2 cellular contexts compared by ENCODE assay signal in the genomic region with DNA sequence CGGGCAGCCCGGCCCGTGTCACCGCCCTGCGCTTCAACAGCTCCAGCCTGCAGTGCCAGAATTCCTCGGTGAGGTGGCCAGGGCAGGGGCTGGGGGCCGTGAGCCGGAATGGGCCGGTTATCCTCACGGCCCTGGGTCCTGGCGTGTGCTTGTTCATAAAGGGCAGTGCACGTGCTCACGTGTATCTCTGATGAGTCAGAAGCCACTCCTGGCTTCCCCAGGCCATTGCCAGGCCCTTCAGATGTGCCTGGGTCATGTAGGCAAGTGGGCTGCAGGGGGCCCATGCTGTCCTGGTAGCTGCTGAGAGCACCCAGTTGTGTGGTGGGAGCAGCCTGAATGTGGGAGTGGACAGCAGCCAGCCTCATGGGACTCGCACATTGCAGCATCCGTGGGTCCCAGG.
TF ChIP-seq lines count a peak whose summit lies in the region.

No MANE protein-coding gene starts in this region.

TF ChIP-seq in H1, 55 proteins besides CTCF, POLR2A, EP300 and RAD21 (continues in another document):
- TF ChIP-seq SIX5 (IDR thresholded peaks at IDR 0.05; ENCODE audit: low read depth, low read length) (no peak), USF2 (IDR thresholded peaks at IDR 0.05; ENCODE audit: low read length) (no peak), SIRT6 (IDR thresholded peaks at IDR 0.05; ENCODE audit: low read length) (no peak), CHD7 (IDR thresholded peaks at IDR 0.05; ENCODE audit: insufficient replicate concordance, low read length) (no peak), MAFK (IDR thresholded peaks at IDR 0.05; ENCODE audit: low read depth, low read length) (no peak), HDAC6 (IDR thresholded peaks at IDR 0.05; ENCODE audit: low read depth, low read length) (no peak), RBBP5 (IDR thresholded peaks at IDR 0.05; ENCODE audit: borderline replicate concordance, low read depth, low read length) (no peak), RXRA (IDR thresholded peaks at IDR 0.05; ENCODE audit: insufficient read depth, low read depth, low read length) (no peak), NANOG (IDR thresholded peaks at IDR 0.05; ENCODE audit: insufficient read depth, low read depth, low read length, poor library complexity, severe bottlenecking) (no peak), SUZ12 (IDR thresholded peaks at IDR 0.05; ENCODE audit: low read length) (no peak)
- TF ChIP-seq, protein P1, sequence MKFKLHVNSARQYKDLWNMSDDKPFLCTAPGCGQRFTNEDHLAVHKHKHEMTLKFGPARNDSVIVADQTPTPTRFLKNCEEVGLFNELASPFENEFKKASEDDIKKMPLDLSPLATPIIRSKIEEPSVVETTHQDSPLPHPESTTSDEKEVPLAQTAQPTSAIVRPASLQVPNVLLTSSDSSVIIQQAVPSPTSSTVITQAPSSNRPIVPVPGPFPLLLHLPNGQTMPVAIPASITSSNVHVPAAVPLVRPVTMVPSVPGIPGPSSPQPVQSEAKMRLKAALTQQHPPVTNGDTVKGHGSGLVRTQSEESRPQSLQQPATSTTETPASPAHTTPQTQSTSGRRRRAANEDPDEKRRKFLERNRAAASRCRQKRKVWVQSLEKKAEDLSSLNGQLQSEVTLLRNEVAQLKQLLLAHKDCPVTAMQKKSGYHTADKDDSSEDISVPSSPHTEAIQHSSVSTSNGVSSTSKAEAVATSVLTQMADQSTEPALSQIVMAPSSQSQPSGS (IDR thresholded peaks at IDR 0.05; ENCODE audit: low read length): no peak

TF ChIP-seq in SK-N-SH, 30 proteins besides CTCF, POLR2A, EP300 and RAD21:
- TF ChIP-seq NRF1 (IDR thresholded peaks at IDR 0.05; ENCODE audit: low read depth, low read length) (no peak), JUND (IDR thresholded peaks at IDR 0.05) (no peak), MXI1 (IDR thresholded peaks at IDR 0.05; ENCODE audit: low read depth, low read length) (no peak), GABPA (IDR thresholded peaks at IDR 0.05; ENCODE audit: low read depth) (no peak), MEF2A (IDR thresholded peaks at IDR 0.05; ENCODE audit: borderline replicate concordance, low read depth) (no peak), ZBTB33 (IDR thresholded peaks at IDR 0.05; ENCODE audit: borderline replicate concordance, low read depth) (no peak), USF2 (IDR thresholded peaks at IDR 0.05; ENCODE audit: borderline replicate concordance, low read depth, low read length) (no peak), YY1 (IDR thresholded peaks at IDR 0.05; ENCODE audit: low read depth) (no peak), NFIC (IDR thresholded peaks at IDR 0.05; ENCODE audit: borderline replicate concordance) (no peak), POLR2AphosphoS5 (IDR thresholded peaks at IDR 0.05; ENCODE audit: low read depth, low read length) (no peak), ELF1 (IDR thresholded peaks at IDR 0.05) (no peak), FOSL2 (IDR thresholded peaks at IDR 0.05; ENCODE audit: borderline replicate concordance, low read depth) (no peak), RFX5 (IDR thresholded peaks at IDR 0.05; ENCODE audit: low read length) (no peak), RCOR1 (IDR thresholded peaks at IDR 0.05; ENCODE audit: low read length) (no peak)
- TF ChIP-seq, protein P2, sequence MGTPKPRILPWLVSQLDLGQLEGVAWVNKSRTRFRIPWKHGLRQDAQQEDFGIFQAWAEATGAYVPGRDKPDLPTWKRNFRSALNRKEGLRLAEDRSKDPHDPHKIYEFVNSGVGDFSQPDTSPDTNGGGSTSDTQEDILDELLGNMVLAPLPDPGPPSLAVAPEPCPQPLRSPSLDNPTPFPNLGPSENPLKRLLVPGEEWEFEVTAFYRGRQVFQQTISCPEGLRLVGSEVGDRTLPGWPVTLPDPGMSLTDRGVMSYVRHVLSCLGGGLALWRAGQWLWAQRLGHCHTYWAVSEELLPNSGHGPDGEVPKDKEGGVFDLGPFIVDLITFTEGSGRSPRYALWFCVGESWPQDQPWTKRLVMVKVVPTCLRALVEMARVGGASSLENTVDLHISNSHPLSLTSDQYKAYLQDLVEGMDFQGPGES (IDR thresholded peaks at IDR 0.05; ENCODE audit: low read depth, low read length): no peak
- TF ChIP-seq, protein P3, sequence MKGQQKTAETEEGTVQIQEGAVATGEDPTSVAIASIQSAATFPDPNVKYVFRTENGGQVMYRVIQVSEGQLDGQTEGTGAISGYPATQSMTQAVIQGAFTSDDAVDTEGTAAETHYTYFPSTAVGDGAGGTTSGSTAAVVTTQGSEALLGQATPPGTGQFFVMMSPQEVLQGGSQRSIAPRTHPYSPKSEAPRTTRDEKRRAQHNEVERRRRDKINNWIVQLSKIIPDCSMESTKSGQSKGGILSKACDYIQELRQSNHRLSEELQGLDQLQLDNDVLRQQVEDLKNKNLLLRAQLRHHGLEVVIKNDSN (IDR thresholded peaks at IDR 0.05; ENCODE audit: borderline replicate concordance, low read depth): no peak
TF ChIP-seq in SK-N-SH: peak in this region for 0.
